In the genomic region with DNA sequence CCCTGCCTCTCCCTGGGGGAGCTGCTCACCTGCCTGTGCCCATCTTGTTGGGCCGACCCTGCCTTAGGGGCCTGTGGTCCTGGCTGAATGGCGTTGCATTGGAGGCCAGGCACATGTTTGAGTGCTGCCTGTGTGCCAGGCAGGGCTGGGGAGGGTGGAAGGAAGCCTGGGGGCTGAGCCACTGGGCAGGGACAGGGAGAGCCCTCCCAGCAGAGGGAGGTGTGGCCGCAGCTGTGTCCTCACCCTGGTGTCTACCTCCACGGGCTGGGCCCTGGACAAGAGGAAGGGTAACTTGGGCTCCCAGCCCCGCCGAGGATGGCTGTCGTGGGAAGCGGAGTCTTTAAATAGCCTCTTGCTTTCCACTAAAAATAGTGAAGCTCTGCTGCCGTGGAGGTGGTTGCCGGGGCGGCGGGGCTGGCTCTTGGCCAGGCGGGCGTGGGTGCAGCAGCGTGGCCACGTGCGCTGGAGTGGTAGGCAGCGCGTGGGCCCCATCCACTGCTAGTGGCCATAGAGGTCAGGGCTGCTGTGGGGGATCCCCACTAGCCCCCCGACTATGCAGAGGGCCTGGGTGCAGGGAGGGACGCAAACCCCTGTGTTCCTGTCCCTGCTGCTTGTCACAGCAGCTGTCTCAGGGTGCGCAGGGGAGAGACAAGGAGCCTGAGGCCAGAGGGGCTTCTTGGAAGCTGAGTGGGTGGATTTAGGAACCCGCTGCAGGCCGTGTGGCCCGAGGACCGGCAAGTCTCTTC, we compare ENCODE assay signal across 19 cellular contexts. TPM values are rescaled to one million over a fixed set of nuclear protein-coding genes. Genes with fewer than 3 reads are reported as not detected.
DNase-seq lines count a peak whose midpoint lies in the region; ATAC-seq and TF ChIP-seq lines count a peak whose summit lies in the region.
"Had no signal": no experiment of that assay in that cellular context is flagged by ENCODE, and none has a peak within 500 bp of the region (broad histone marks: within the 10 kb centered on the region; RNA-seq: fewer than 3 reads in every experiment).

No MANE protein-coding gene starts in this region.

- peak overlapping the region; percentile 43; the same call in 1 of the 2 replicates for H2AK5ac ChIP-seq in IMR-90 (ENCODE audit: low read depth, low read length)

- in situ Hi-C loops in IMR-90 (cut with MboI; ENCODE audit: low sequenced_read_pairs): no loop called here
- in situ Hi-C loops in gastrocnemius medialis (cut with MboI; ENCODE audit: low sequenced_read_pairs in 4 of 4): no loop called here

- peak overlapping the region; percentile 73 for H2AK9ac ChIP-seq in IMR-90 (replicated peaks; ENCODE audit: low read depth, low read length, poor library complexity)

- H3K27me3 Mint-ChIP-seq in brain (no peaks in the 10 kb centered on the region), HFFc6 (ENCODE audit: insufficient read depth) (peaks cover 2% of the 10 kb centered on the region; the same call in 1 of the 2 replicates)

- no peak for TF ChIP-seq RAD21 in IMR-90 (IDR thresholded peaks at IDR 0.05; ENCODE audit: low read length)

- no peak overlapping the region for H2BK5ac ChIP-seq in IMR-90 (ENCODE audit: low read depth, low read length, poor library complexity, severe bottlenecking)

- H3K27me3 ChIP-seq in IMR-90 (ENCODE audit: control insufficient read depth, insufficient read depth, low read length) (no peaks in the 10 kb centered on the region), gastrocnemius medialis (no peaks in the 10 kb centered on the region)
- H3K27me3 ChIP-seq in effector memory CD4-positive, alpha-beta T cell (replicated peaks; ENCODE audit: control insufficient read depth, insufficient read depth, low read length, poor library complexity, severe bottlenecking): no peaks in the 10 kb centered on the region
- H3K27me3 ChIP-seq: BE2C had no signal

- DNase-seq in IMR-90: no peak
- DNase-seq in hepatic stellate cell (ENCODE audit: low spot score): peak; percentile 38
- no peak for DNase-seq in gastrocnemius medialis
- no peak for DNase-seq in HFFc6
- DNase-seq in NCI-H748 treated with DMSO at 0.1 percent for 48 hours (lab: John Stamatoyannopoulos, UW): no peak
- DNase-seq in NCI-H1436 (lab: John Stamatoyannopoulos, UW): no peak
- DNase-seq in effector memory CD4-positive, alpha-beta T cell: no peak
- DNase-seq: activated CD4-positive, alpha-beta T cell treated with anti-CD3 and anti-CD28 coated beads, Interleukin-2, amount 50 U/mL, for 4 hours; activated effector memory CD4-positive, alpha-beta T cell treated with anti-CD3 and anti-CD28 coated beads, Interleukin-2, amount 50 U/mL, for 16 hours; BE2C; central memory CD4-positive, alpha-beta T cell; NCI-H1436 treated with DMSO at 0.1 percent for 48 hours; NCI-H526; stimulated activated CD4-positive, alpha-beta T cell treated with anti-CD3 and anti-CD28 coated beads, Interleukin-2, amount 100 ng/mL, for 24 hours; T-helper 9 cell had no signal

- no peak overlapping the region for H3K23ac ChIP-seq in IMR-90 (ENCODE audit: low read depth, low read length)

- H4K5ac ChIP-seq in IMR-90 (ENCODE audit: low read depth, low read length): no peak overlapping the region

- no peak overlapping the region for H3K9ac ChIP-seq in IMR-90 (ENCODE audit: low read depth, low read length)
- H3K9ac ChIP-seq: parathyroid adenoma had no signal

- no peak overlapping the region for H3K56ac ChIP-seq in IMR-90 (ENCODE audit: extremely low read depth, insufficient read depth, low read length)

- no peak overlapping the region for H3K4me2 ChIP-seq in IMR-90 (ENCODE audit: low read depth, low read length)

- H3K4me3 Mint-ChIP-seq in brain (peak overlapping the region in 4 of 5 experiments; percentile 33 to 62 (median 42)), HFFc6 (no peak overlapping the region)

- H3K79me1 ChIP-seq in IMR-90 (ENCODE audit: low read depth in 1 of 2, low read length in 2 of 2): peaks cover 20 to 93% of the 10 kb centered on the region in 2 experiments

- ATAC-seq in IMR-90 (ENCODE audit: low read depth) (no peak), gastrocnemius medialis (peak; percentile 7 to 16)

- peaks cover 3% of the 10 kb centered on the region for H3K36me3 Mint-ChIP-seq in brain
- H3K36me3 Mint-ChIP-seq in HFFc6 (ENCODE audit: low read depth): 0 out of 2 replicates have a peak, but pooled peaks cover 3% of the 10 kb centered on the region

- H4K91ac ChIP-seq in IMR-90 (ENCODE audit: insufficient read depth, low read depth, low read length): no peak overlapping the region; the same call in 1 of the 2 replicates

- POLR2A ChIA-PET in IMR-90 (lab: Charles Lee; ENCODE audit: unreplicated experiment): no interaction called here

- peaks cover 81% of the 10 kb centered on the region for H4K20me1 ChIP-seq in IMR-90 (ENCODE audit: insufficient read depth, low read length)

- dilution Hi-C loops in IMR-90 (cut with HindIII; ENCODE audit: low sequenced_read_pairs, unreplicated experiment): no loop called here

- H3K4me1 ChIP-seq in IMR-90 (ENCODE audit: control insufficient read depth, insufficient read depth, low read length) (peaks cover 24% of the 10 kb centered on the region), gastrocnemius medialis (peaks cover 43 to 57% of the 10 kb centered on the region in 2 donors)
- H3K4me1 ChIP-seq in effector memory CD4-positive, alpha-beta T cell (ENCODE audit: control insufficient read depth, insufficient read depth, low read length, poor library complexity, severe bottlenecking): peaks cover 3% of the 10 kb centered on the region

- TF ChIP-seq CTCF in IMR-90 (conservative IDR thresholded peaks at IDR 0.05; ENCODE audit: low read depth, low read length): no peak
- no peak for TF ChIP-seq CTCF in brain (conservative IDR thresholded peaks at IDR 0.05)
- TF ChIP-seq CTCF in gastrocnemius medialis (IDR thresholded peaks at IDR 0.05 in 4 of 5, conservative IDR thresholded peaks at IDR 0.05 in 1 of 5): no peak
- TF ChIP-seq CTCF in HFFc6 (IDR thresholded peaks at IDR 0.05): no peak

- H3K27ac Mint-ChIP-seq in brain: peak overlapping the region in 4 of 5 experiments; percentile 89 to 95 (median 93)
- no peak overlapping the region for H3K27ac Mint-ChIP-seq in HFFc6

- H3K27ac ChIP-seq in IMR-90 (ENCODE audit: insufficient read depth, low read length) (no peak overlapping the region), gastrocnemius medialis (peak overlapping the region; percentile 10 to 62 (median 46))
- H3K27ac ChIP-seq in effector memory CD4-positive, alpha-beta T cell (ENCODE audit: insufficient read depth, low read length, poor library complexity, severe bottlenecking): no peak overlapping the region
- H3K27ac ChIP-seq: parathyroid adenoma had no signal

- no peak overlapping the region for H4K8ac ChIP-seq in IMR-90 (ENCODE audit: low read depth in 2 of 2, low read length in 2 of 2)

- no TSS peak for BruUV-seq in IMR-90 (replicated peaks; lab: Mats Ljungman, UMichigan)

- H3K4me3 ChIP-seq in IMR-90 (ENCODE audit: insufficient read depth, low read depth, low read length) (no peak overlapping the region), gastrocnemius medialis (peak overlapping the region in 2 of 4 donors; percentile 2 to 24)
- H3K4me3 ChIP-seq in effector memory CD4-positive, alpha-beta T cell (ENCODE audit: insufficient read depth, low read depth, low read length, poor library complexity, severe bottlenecking): no peak overlapping the region

- H3K9me3 ChIP-seq in IMR-90 (ENCODE audit: control insufficient read depth, insufficient read depth, low read length) (no peaks in the 10 kb centered on the region), gastrocnemius medialis (no peaks in the 10 kb centered on the region)
- H3K9me3 ChIP-seq in effector memory CD4-positive, alpha-beta T cell (ENCODE audit: control insufficient read depth, low read length): no peaks in the 10 kb centered on the region
- H3K9me3 ChIP-seq: BE2C had no signal

- TF ChIP-seq POLR2A in IMR-90 (IDR thresholded peaks at IDR 0.05; ENCODE audit: low read depth, low read length) (no peak), gastrocnemius medialis (IDR thresholded peaks at IDR 0.05) (no peak)

- peaks cover 47% of the 10 kb centered on the region for H3K4me1 Mint-ChIP-seq in brain
- peaks cover 25% of the 10 kb centered on the region for H3K4me1 Mint-ChIP-seq in HFFc6 (ENCODE audit: low read depth)

- CTCF ChIA-PET in IMR-90 (lab: Yijun Ruan, JAX): no interaction called here

- H3K9me1 ChIP-seq in IMR-90 (ENCODE audit: insufficient read depth, low read length): peaks cover 18% of the 10 kb centered on the region

- H3K36me3 ChIP-seq in IMR-90 (ENCODE audit: control insufficient read depth, insufficient read depth, low read length) (peaks cover 6% of the 10 kb centered on the region), gastrocnemius medialis (peaks cover 0 to 3% of the 10 kb centered on the region in 2 donors)
- H3K36me3 ChIP-seq in effector memory CD4-positive, alpha-beta T cell (ENCODE audit: control insufficient read depth, insufficient read depth, low read length): peaks cover 11% of the 10 kb centered on the region

- H3K14ac ChIP-seq in IMR-90 (replicated peaks; ENCODE audit: low read depth, low read length): no peak overlapping the region

- no peak overlapping the region for H2BK15ac ChIP-seq in IMR-90 (ENCODE audit: low read depth, low read length)

- H3K18ac ChIP-seq in IMR-90 (ENCODE audit: low read depth, low read length): no peak overlapping the region

- intact Hi-C loops in IMR-90 (cut with micrococcal nuclease) (no loop called here), gastrocnemius medialis (cut with DNase I; ENCODE audit: low total_unique reads) (no loop called here)

- H2BK20ac ChIP-seq in IMR-90 (ENCODE audit: low read depth, low read length): no peak overlapping the region

- no peak overlapping the region for H2BK120ac ChIP-seq in IMR-90 (ENCODE audit: low read depth, low read length)

- no peak overlapping the region for H3K4ac ChIP-seq in IMR-90 (ENCODE audit: low read depth, low read length)

- H3K9me3 Mint-ChIP-seq in brain (no peaks in the 10 kb centered on the region), HFFc6 (no peaks in the 10 kb centered on the region)

- no peak overlapping the region for H2AFZ ChIP-seq in IMR-90 (replicated peaks; ENCODE audit: low read length, poor library complexity)
- H2AFZ ChIP-seq: parathyroid adenoma had no signal

- 79% methylated on average over 6 of the region's 26 CpGs; no CpG with 5 or more reads in 1 of the 2 experiments for WGBS in IMR-90 (ENCODE audit: extremely low coverage in 2 of 2, insufficient read length in 1 of 2), 2 experiments

RNA-seq across cellular contexts. Expression of gene ZDHHC8, which starts 6.2 kb away (rescaled TPM):
- 2.5 and 4.4 TPM in 2 replicates for total RNA-seq in IMR-90 (2012; rRNA removed)
- 72.6 and 75.6 TPM in 2 replicates for polyA plus RNA-seq in IMR-90 (2012; rRNA removed)
- polyA plus RNA-seq in IMR-90 (2012; cell fraction: cytosol; rRNA removed): 49.9 and 121 TPM in 2 replicates
- 275 and 805 TPM in 2 replicates for polyA plus RNA-seq in IMR-90 (2012; cell fraction: nucleus; rRNA removed; ENCODE audit: low replicate concordance)
- polyA plus RNA-seq in brain (ENCODE audit: insufficient read depth, low read depth, low replicate concordance): 33.7 TPM
- total RNA-seq in gastrocnemius medialis: 10 to 100 TPM in 3 of 4 donors, 1 to 10 TPM in 1; 7.3 to 15.8 (median 12.8) TPM
- total RNA-seq in HFFc6 (2021; fragmentation: NEBNext Ultra II Directional; extraction: Animal tissue kit (Norgen Biotek cat#: 25700)): 100 to 1,000 TPM in 3 of 6 experiments, 10 to 100 TPM in 3; 91.8 to 119 (median 99.1) TPM

RNA-seq across cellular contexts. Expression of gene CCDC188, which starts 13.0 kb away (rescaled TPM):
- not detected in 2 replicates for total RNA-seq in IMR-90 (2012; rRNA removed)
- polyA plus RNA-seq in IMR-90 (2012; rRNA removed): 0.10 and 0.32 TPM in 2 replicates
- polyA plus RNA-seq in IMR-90 (2012; cell fraction: cytosol; rRNA removed): 0.09 TPM in 1 of 2 replicates, not detected in the other
- 1.7 and 4.3 TPM in 2 replicates for polyA plus RNA-seq in IMR-90 (2012; cell fraction: nucleus; rRNA removed; ENCODE audit: low replicate concordance)
- polyA plus RNA-seq in brain (ENCODE audit: insufficient read depth, low read depth, low replicate concordance): 1.6 TPM
- total RNA-seq in gastrocnemius medialis: 1 to 10 TPM in 1 of 4 donors, under 1 TPM in 1, not detected in 2; 0.82 to 3.5 TPM
- 1 to 10 TPM in 4 of 6 experiments, under 1 TPM in 1, not detected in 1; 0.54 to 3.9 (median 2.8) TPM for total RNA-seq in HFFc6 (2021; fragmentation: NEBNext Ultra II Directional; extraction: Animal tissue kit (Norgen Biotek cat#: 25700))
- total RNA-seq: epithelial cell of proximal tubule, RPMI7951 had no signal

RNA-seq across cellular contexts. Expression of gene TRMT2A, which starts 20.8 kb away (rescaled TPM):
- 12.8 and 22.0 TPM in 2 replicates for total RNA-seq in IMR-90 (2012; rRNA removed)
- polyA plus RNA-seq in IMR-90 (2012; rRNA removed): 39.1 and 46.4 TPM in 2 replicates
- polyA plus RNA-seq in IMR-90 (2012; cell fraction: cytosol; rRNA removed): 17.4 and 20.9 TPM in 2 replicates
- polyA plus RNA-seq in IMR-90 (2012; cell fraction: nucleus; rRNA removed; ENCODE audit: low replicate concordance): 229 and 533 TPM in 2 replicates
- 31.3 TPM for polyA plus RNA-seq in brain (ENCODE audit: insufficient read depth, low read depth, low replicate concordance)
- total RNA-seq in gastrocnemius medialis: 10 to 100 TPM; 16.9 to 38.0 (median 28.2) TPM
- total RNA-seq in HFFc6 (2021; fragmentation: NEBNext Ultra II Directional; extraction: Animal tissue kit (Norgen Biotek cat#: 25700)): 10 to 100 TPM; 31.1 to 44.9 (median 38.5) TPM

RNA-seq across cellular contexts. Expression of gene RANBP1, which starts 21.9 kb away (rescaled TPM):
- total RNA-seq in IMR-90 (2012; rRNA removed) (173 and 271 TPM in 2 replicates), gastrocnemius medialis (100 to 1,000 TPM in 2 of 4 donors, 10 to 100 TPM in 2; 79.4 to 147 (median 120) TPM)
- polyA plus RNA-seq in IMR-90 (2012; rRNA removed) (376 and 419 TPM in 2 replicates), brain (ENCODE audit: insufficient read depth, low read depth, low replicate concordance) (197 TPM)
- 171 and 509 TPM in 2 replicates for polyA plus RNA-seq in IMR-90 (2012; cell fraction: cytosol; rRNA removed)
- 88.9 and 183 TPM in 2 replicates for polyA plus RNA-seq in IMR-90 (2012; cell fraction: nucleus; rRNA removed; ENCODE audit: low replicate concordance)
- 100 to 1,000 TPM; 177 to 231 (median 226) TPM for total RNA-seq in HFFc6 (2021; fragmentation: NEBNext Ultra II Directional; extraction: Animal tissue kit (Norgen Biotek cat#: 25700))

RNA-seq across cellular contexts. Expression of gene DGCR8, which starts 57.8 kb away (rescaled TPM):
- total RNA-seq in IMR-90 (2012; rRNA removed) (16.7 and 22.8 TPM in 2 replicates), gastrocnemius medialis (10 to 100 TPM in 2 of 4 donors, 1 to 10 TPM in 2; 5.2 to 16.5 (median 11.2) TPM)
- polyA plus RNA-seq in IMR-90 (2012; rRNA removed) (21.5 and 25.3 TPM in 2 replicates), brain (ENCODE audit: insufficient read depth, low read depth, low replicate concordance) (18.9 TPM)
- polyA plus RNA-seq in IMR-90 (2012; cell fraction: cytosol; rRNA removed): 12.2 and 14.6 TPM in 2 replicates
- polyA plus RNA-seq in IMR-90 (2012; cell fraction: nucleus; rRNA removed; ENCODE audit: low replicate concordance): 122 and 125 TPM in 2 replicates
- total RNA-seq in HFFc6 (2021; fragmentation: NEBNext Ultra II Directional; extraction: Animal tissue kit (Norgen Biotek cat#: 25700)): 10 to 100 TPM; 19.8 to 24.5 (median 22.0) TPM

Comparison
In these comparisons a context has a peak if more than half of its experiments do, and no peak if none do; other contexts are left out.
1. H3K27ac ChIP-seq: peak in gastrocnemius medialis (4 of 4); none in IMR-90 (single experiment) and effector memory CD4-positive, alpha-beta T cell (single experiment).
2. RNA of gene ZDHHC8, which starts 6.2 kb away (total RNA-seq): 91.8 to 119 TPM in HFFc6; 7.3 to 15.8 TPM in gastrocnemius medialis and 2.5 to 4.4 TPM in IMR-90; every median in the first group is over 4 times any median in the second.